In genomic region chr1:48114596-48115384, GRCh38 we compare ENCODE assay signal across 19 cellular contexts.
"Had no signal": no experiment of that assay in that cellular context is flagged by ENCODE, and none has a peak within 500 bp of the region (broad histone marks: within the 10 kb centered on the region; RNA-seq: fewer than 3 reads in every experiment).

No MANE protein-coding gene starts in this region.

- H3K36me3 Mint-ChIP-seq: WTC11 had no signal

- ATAC-seq: activated T-helper 17 cell treated with anti-CD3 and anti-CD28 coated beads, Interleukin-2, amount 50 U/mL, for 72 hours; effector memory CD8-positive, alpha-beta T cell; lower lobe of right lung; stimulated activated naive CD8-positive, alpha-beta T cell treated with anti-CD3 and anti-CD28 coated beads, Interleukin-15, amount 100 ng/mL, for 72 hours; upper lobe of right lung; WTC11 had no signal

- H3K27ac Mint-ChIP-seq: activated CD4-positive, alpha-beta T cell treated with anti-CD3 and anti-CD28 coated beads, Interleukin-2, amount 10 ng/mL, durations not matched to agents 24 days and 14 days; activated naive CD4-positive, alpha-beta T cell treated with anti-CD3 and anti-CD28 coated beads for 36 hours; activated T-helper 17 cell treated with anti-CD3 and anti-CD28 coated beads, Interleukin-2, amount 50 U/mL, for 72 hours; effector memory CD8-positive, alpha-beta T cell; T-helper 1 cell treated with Interleukin-12 subunit alpha and Interleukin-12 subunit beta and Interleukin-4 antibody, amounts not matched to agents 30 μg/mL and 1 μg/mL, for 36 hours; WTC11 had no signal

- H3K4me3 Mint-ChIP-seq: activated CD4-positive, alpha-beta T cell treated with anti-CD3 and anti-CD28 coated beads, Interleukin-2, amount 10 ng/mL, durations not matched to agents 24 days and 14 days; activated naive CD4-positive, alpha-beta T cell treated with anti-CD3 and anti-CD28 coated beads for 36 hours; activated T-helper 17 cell treated with anti-CD3 and anti-CD28 coated beads, Interleukin-2, amount 50 U/mL, for 72 hours; central memory CD8-positive, alpha-beta T cell; effector memory CD8-positive, alpha-beta T cell; stimulated activated naive CD8-positive, alpha-beta T cell treated with anti-CD3 and anti-CD28 coated beads, Interleukin-15, amount 100 ng/mL, for 72 hours; T-helper 1 cell treated with Interleukin-12 subunit alpha and Interleukin-12 subunit beta and Interleukin-4 antibody, amounts not matched to agents 30 μg/mL and 1 μg/mL, for 36 hours; WTC11 had no signal

- H3K4me3 ChIP-seq: lower lobe of right lung, mucosa of descending colon, right atrium auricular region, testis, upper lobe of right lung had no signal

- H3K9me3 Mint-ChIP-seq: central memory CD8-positive, alpha-beta T cell; stimulated activated naive CD8-positive, alpha-beta T cell treated with anti-CD3 and anti-CD28 coated beads, Interleukin-15, amount 100 ng/mL, for 72 hours; T-helper 1 cell treated with Interleukin-12 subunit alpha and Interleukin-12 subunit beta and Interleukin-4 antibody, amounts not matched to agents 30 μg/mL and 1 μg/mL, for 36 hours had no signal

- H3K4me1 Mint-ChIP-seq: activated CD4-positive, alpha-beta T cell treated with anti-CD3 and anti-CD28 coated beads, Interleukin-2, amount 10 ng/mL, durations not matched to agents 24 days and 14 days; activated T-helper 17 cell treated with anti-CD3 and anti-CD28 coated beads, Interleukin-2, amount 50 U/mL, for 72 hours; central memory CD8-positive, alpha-beta T cell; stimulated activated naive CD8-positive, alpha-beta T cell treated with anti-CD3 and anti-CD28 coated beads, Interleukin-15, amount 100 ng/mL, for 72 hours had no signal

- DNase-seq: activated CD4-positive, alpha-beta T cell treated with anti-CD3 and anti-CD28 coated beads, Interleukin-2, amount 10 ng/mL, durations not matched to agents 24 days and 14 days; activated naive CD4-positive, alpha-beta T cell treated with anti-CD3 and anti-CD28 coated beads for 36 hours; activated T-cell treated with anti-CD3 and anti-CD28 coated beads for 4 hours; effector memory CD8-positive, alpha-beta T cell; erythroblast; glutamatergic neuron; lower lobe of right lung; mucosa of descending colon; stimulated activated CD4-positive, alpha-beta T cell treated with anti-CD3 and anti-CD28 coated beads, Interleukin-12 subunit alpha, Interleukin-12 subunit beta, amount 100 ng/mL, for 4 hours; stimulated activated CD4-positive, alpha-beta T cell treated with anti-CD3 and anti-CD28 coated beads, Interleukin-4, amount 100 ng/mL, for 1 hour; stimulated activated CD8-positive, alpha-beta memory T cell treated with anti-CD3 and anti-CD28 coated beads, Interleukin-4, amount 100 ng/mL, for 48 hours; stimulated activated naive CD8-positive, alpha-beta T cell treated with anti-CD3 and anti-CD28 coated beads, Interleukin-15, amount 100 ng/mL, for 72 hours; testis; upper lobe of right lung had no signal
